In the genomic region with DNA sequence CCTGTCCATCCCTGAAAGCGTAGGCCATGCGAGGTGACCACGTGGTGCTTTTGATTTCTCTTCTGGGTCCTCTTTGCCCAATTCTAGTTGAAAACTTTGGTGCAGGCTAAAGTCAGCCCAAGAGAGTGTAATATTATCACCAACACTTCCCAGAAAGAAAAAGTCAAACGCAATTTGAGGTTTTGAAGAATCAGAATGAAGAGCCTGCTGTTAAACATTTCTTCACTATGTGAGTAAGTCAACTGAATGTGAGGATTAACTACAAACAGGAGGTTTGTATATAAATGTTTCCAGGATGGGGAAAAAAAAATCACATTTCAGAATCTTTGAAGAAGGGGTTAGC, we compare ENCODE assay signal across 18 cellular contexts.
"Had no signal": no experiment of that assay in that cellular context is flagged by ENCODE, and none has a peak within 500 bp of the region (broad histone marks: within the 10 kb centered on the region; RNA-seq: fewer than 3 reads in every experiment).

No MANE protein-coding gene starts in this region.

- ATAC-seq: activated CD8-positive, alpha-beta T cell treated with anti-CD3 and anti-CD28 coated beads, Interleukin-2, amount 10 ng/mL, durations not matched to agents 7 days and 5 days; left lobe of liver; T-helper 17 cell; WTC11 had no signal

- H3K27ac Mint-ChIP-seq: activated CD8-positive, alpha-beta T cell treated with anti-CD3 and anti-CD28 coated beads, Interleukin-2, amount 10 ng/mL, durations not matched to agents 7 days and 5 days; activated naive CD8-positive, alpha-beta T cell treated with anti-CD3 and anti-CD28 coated beads, Interleukin-2, amount 10 ng/mL, durations not matched to agents 7 days and 5 days; activated T-helper 1 cell treated with anti-CD3 and anti-CD28 coated beads, Interleukin-12 subunit alpha, Interleukin-12 subunit beta, Interleukin-2, Interleukin-4 antibody, amounts not matched to agents 30 ng/mL and 10 ng/mL and 1 ng/mL, durations not matched to agents 14 hours and 24 hours and 36 hours; progenitor cell of endocrine pancreas; T-helper 17 cell; WTC11 had no signal

- H3K4me3 ChIP-seq: hepatocyte, right atrium auricular region, transverse colon had no signal

- H3K36me3 ChIP-seq: right atrium auricular region, transverse colon had no signal

- H3K9me3 Mint-ChIP-seq: activated naive CD8-positive, alpha-beta T cell treated with anti-CD3 and anti-CD28 coated beads, Interleukin-2, amount 10 ng/mL, durations not matched to agents 7 days and 5 days; activated T-helper 1 cell treated with anti-CD3 and anti-CD28 coated beads, Interleukin-12 subunit alpha, Interleukin-12 subunit beta, Interleukin-2, Interleukin-4 antibody, amounts not matched to agents 30 ng/mL and 10 ng/mL and 1 ng/mL, durations not matched to agents 14 hours and 24 hours and 36 hours; nephron; WTC11 had no signal

- H3K27me3 Mint-ChIP-seq: activated naive CD8-positive, alpha-beta T cell treated with anti-CD3 and anti-CD28 coated beads, Interleukin-2, amount 10 ng/mL, durations not matched to agents 7 days and 5 days; progenitor cell of endocrine pancreas; T-helper 17 cell had no signal

- H3K4me3 Mint-ChIP-seq: activated CD8-positive, alpha-beta T cell treated with anti-CD3 and anti-CD28 coated beads, Interleukin-2, amount 10 ng/mL, durations not matched to agents 7 days and 5 days; activated naive CD8-positive, alpha-beta T cell treated with anti-CD3 and anti-CD28 coated beads, Interleukin-2, amount 10 ng/mL, durations not matched to agents 7 days and 5 days; activated T-helper 1 cell treated with anti-CD3 and anti-CD28 coated beads, Interleukin-12 subunit alpha, Interleukin-12 subunit beta, Interleukin-2, Interleukin-4 antibody, amounts not matched to agents 30 ng/mL and 10 ng/mL and 1 ng/mL, durations not matched to agents 14 hours and 24 hours and 36 hours; nephron; T-helper 17 cell; WTC11 had no signal

- H3K27me3 ChIP-seq: hepatocyte, right atrium auricular region, transverse colon had no signal

- H3K36me3 Mint-ChIP-seq: WTC11 had no signal

- H3K9me3 ChIP-seq: right atrium auricular region, transverse colon had no signal

- DNase-seq: activated CD4-positive, alpha-beta T cell treated with anti-CD3 and anti-CD28 coated beads for 4 hours; activated CD8-positive, alpha-beta T cell treated with anti-CD3 and anti-CD28 coated beads, Interleukin-2, amount 10 ng/mL, durations not matched to agents 7 days and 5 days; activated naive CD4-positive, alpha-beta T cell; activated naive CD8-positive, alpha-beta T cell treated with anti-CD3 and anti-CD28 coated beads, Interleukin-2, amount 10 ng/mL, durations not matched to agents 7 days and 5 days; aorta; erythroblast; occipital lobe; SIG-M5; stimulated activated CD4-positive, alpha-beta T cell treated with anti-CD3 and anti-CD28 coated beads, Interleukin-1b, Interleukin-23, amount 100 ng/mL, for 48 hours; T-helper 17 cell; transverse colon had no signal

- H3K27ac ChIP-seq: hepatocyte, transverse colon had no signal
